Comparison of ENCODE assay signal across 8 cellular contexts in the genomic region with DNA sequence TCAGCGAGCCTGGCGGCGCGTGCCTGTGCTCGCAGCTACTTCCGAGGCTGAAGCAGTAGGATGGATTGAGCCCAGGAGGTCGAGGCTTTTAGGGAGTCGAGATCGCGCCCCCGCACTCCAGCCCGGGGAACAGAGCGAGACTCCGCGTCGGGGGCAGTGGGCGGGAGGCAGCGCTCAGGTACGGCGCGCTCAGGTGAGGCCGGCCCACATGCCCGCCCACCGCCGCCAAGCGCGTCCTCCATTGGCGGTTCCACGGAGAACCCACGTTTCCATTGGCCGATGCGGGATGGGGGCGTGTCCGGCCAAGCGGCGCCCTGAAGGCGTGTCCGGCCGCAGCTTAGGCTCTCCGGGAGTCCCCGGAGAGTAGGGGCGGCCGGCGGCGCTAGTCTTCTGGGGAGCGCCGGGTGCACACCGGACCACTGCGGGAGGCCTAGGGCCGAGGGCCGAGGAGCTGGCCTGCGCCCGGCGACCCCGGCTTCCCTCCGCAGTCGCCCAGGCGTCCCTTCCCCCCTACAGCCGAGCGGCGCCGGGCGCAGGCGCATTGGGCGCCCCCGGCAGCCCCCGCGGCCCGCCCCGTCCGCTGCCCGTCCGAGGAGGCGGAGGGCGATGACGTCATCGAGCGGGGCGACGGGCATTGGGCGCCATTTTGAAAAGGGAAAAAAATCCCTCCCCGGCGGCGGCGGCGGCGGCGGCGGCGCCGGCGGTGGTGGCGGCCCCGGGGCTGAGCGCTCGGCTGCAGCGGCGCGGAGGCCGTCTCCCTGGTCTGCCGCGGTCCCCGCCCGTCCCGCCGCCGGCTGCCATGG. TPM values are rescaled to one million over a fixed set of nuclear protein-coding genes. Genes with fewer than 3 reads are reported as not detected.
DNase-seq lines count a peak whose midpoint lies in the region; ATAC-seq and TF ChIP-seq lines count a peak whose summit lies in the region.

TSS of gene PPP2R2D (plus strand) at position 659 of the 803 bp plus-strand sequence. CDS start at position 800, 141 bp downstream.

- no peak for TF ChIP-seq CTCF in GM12875 (IDR thresholded peaks at IDR 0.05; ENCODE audit: borderline replicate concordance, insufficient read depth, low read depth, low read length)
- peak in 1 of 6 experiments; percentile 11 for TF ChIP-seq CTCF in adrenal gland (IDR thresholded peaks at IDR 0.05)
- no peak for TF ChIP-seq CTCF in heart right ventricle (IDR thresholded peaks at IDR 0.05)
- peak in 2 of 6 experiments; percentile 2 to 5 for TF ChIP-seq CTCF in upper lobe of left lung (IDR thresholded peaks at IDR 0.05)

- H3K4me1 ChIP-seq in adrenal gland (replicated peaks in 1 of 2) (peaks cover 41 to 52% of the 10 kb centered on the region in 2 donors), heart right ventricle (peaks cover 10 to 49% (median 42%) of the 10 kb centered on the region in 9 donors), upper lobe of left lung (peaks cover 37 to 47% (median 41%) of the 10 kb centered on the region in 4 donors)

- peak within 1 kb of the TSS; percentile 84 to 100 (median 97) for H3K27ac ChIP-seq in adrenal gland
- peak within 1 kb of the TSS; percentile 92 to 98 (median 96) for H3K27ac ChIP-seq in heart right ventricle
- H3K27ac ChIP-seq in upper lobe of left lung: peak within 1 kb of the TSS; percentile 91 to 98 (median 95)

- no peaks in the 10 kb centered on the region for H3K36me3 ChIP-seq in adrenal gland (replicated peaks in 1 of 2)
- H3K36me3 ChIP-seq in heart right ventricle: peaks cover 0 to 5% (median 0%) of the 10 kb centered on the region in 9 donors
- peaks cover 0 to under 1% (median 0%) of the 10 kb centered on the region in 4 donors for H3K36me3 ChIP-seq in upper lobe of left lung

- intact Hi-C loops in adrenal gland (cut with DNase I): no loop called here
- intact Hi-C loops in heart right ventricle (cut with DNase I): loop anchor here in 6 of 10 donors (5.0 kb wide), 5 partner anchors 37 to 122 kb away; partner anchors contain the start of gene BNIP3 (in 1 of the 6)
- intact Hi-C loops in posterior vena cava (cut with DNase I): no loop called here

- WGBS in adrenal gland, 4 donors: 0 to 4% (median 1%) methylated on average over 1 to 107 of the region's 107 CpGs
- 0 to 1% methylated on average over 59 to 107 of the region's 107 CpGs for WGBS in heart right ventricle, 2 donors
- 2% methylated on average over 38 of the region's 107 CpGs; no CpG with 5 or more reads in 1 of the 2 donors for WGBS in upper lobe of left lung, 2 donors

- DNase-seq in NCI-H128 (lab: John Stamatoyannopoulos, UW; ENCODE audit: unreplicated experiment) (peak; percentile 78), T-helper 1 cell (peak; percentile 93 to 96 (median 94)), adrenal gland (peak; percentile 92 to 95 (median 94)), heart right ventricle (peak; percentile 93 to 94), posterior vena cava (ENCODE audit: low spot score) (peak; percentile 98), upper lobe of left lung (peak; percentile 96 to 98)

- ATAC-seq in HG02759 (IDR thresholded peaks at IDR 0.05; ENCODE audit: unreplicated experiment) (peak; percentile 89), heart right ventricle (peak; percentile 96 to 97 (median 97)), upper lobe of left lung (ENCODE audit: low FRiP score in 2 of 2) (peak; percentile 97 to 98)

- H3K27me3 ChIP-seq in adrenal gland: no peaks in the 10 kb centered on the region
- peaks cover 0 to 24% (median 16%) of the 10 kb centered on the region in 7 donors for H3K27me3 ChIP-seq in heart right ventricle
- peaks cover 0 to 3% (median 0%) of the 10 kb centered on the region in 4 donors for H3K27me3 ChIP-seq in upper lobe of left lung

- peak; percentile 71 to 82 for TF ChIP-seq POLR2A in adrenal gland (IDR thresholded peaks at IDR 0.05)
- peak in 3 of 4 donors; percentile 59 to 79 (median 75) for TF ChIP-seq POLR2A in upper lobe of left lung (IDR thresholded peaks at IDR 0.05)

- H3K9me3 ChIP-seq in adrenal gland (replicated peaks in 1 of 3) (no peaks in the 10 kb centered on the region), heart right ventricle (no peaks in the 10 kb centered on the region), upper lobe of left lung (no peaks in the 10 kb centered on the region)

- TF ChIP-seq EP300 in upper lobe of left lung (IDR thresholded peaks at IDR 0.05): no peak

- H3K4me3 ChIP-seq in GM12875 (ENCODE audit: low read depth, low read length) (peak within 1 kb of the TSS; percentile 89), adrenal gland (peak within 1 kb of the TSS; percentile 50 to 99 (median 80)), heart right ventricle (peak within 1 kb of the TSS; percentile 75 to 99 (median 90)), upper lobe of left lung (peak within 1 kb of the TSS; percentile 77 to 95 (median 86))

RNA-seq across cellular contexts. Expression of gene PPP2R2D, which starts in this region (rescaled TPM):
- total RNA-seq in adrenal gland: 10 to 100 TPM; 37.8 to 83.2 (median 53.0) TPM
- polyA plus RNA-seq in adrenal gland: 10 to 100 TPM; 47.1 to 79.5 (median 63.3) TPM
- total RNA-seq in heart right ventricle: 10 to 100 TPM; 26.8 to 46.5 (median 35.1) TPM
- 10 to 100 TPM; 32.5 to 45.9 TPM for polyA plus RNA-seq in heart right ventricle
- 10 to 100 TPM; 23.5 to 23.7 TPM for total RNA-seq in posterior vena cava
- total RNA-seq in upper lobe of left lung: 10 to 100 TPM; 20.5 to 60.8 (median 28.7) TPM

Comparison
In these comparisons a context has a peak if more than half of its experiments do, and no peak if none do; other contexts are left out.
1. Peak in every context shown above with its lines: DNase-seq, ATAC-seq, H3K4me3 ChIP-seq and H3K27ac ChIP-seq.
2. intact Hi-C loops: an anchor here in heart right ventricle (5.0 kb wide); none called in adrenal gland and posterior vena cava.